Comparison of ENCODE assay signal across 25 cellular contexts in genomic region chr4:128821151-128821550, GRCh38.
"Had no signal": no experiment of that assay in that cellular context is flagged by ENCODE, and none has a peak within 500 bp of the region (broad histone marks: within the 10 kb centered on the region; RNA-seq: fewer than 3 reads in every experiment).

No MANE protein-coding gene starts in this region.

- H3K9me3 ChIP-seq: body of pancreas, esophagus squamous epithelium, gastrocnemius medialis, heart left ventricle, left lung, neutrophil, pancreas, psoas muscle, right atrium auricular region, tibial artery had no signal

- DNase-seq: activated CD4-positive, alpha-beta T cell treated with anti-CD3 and anti-CD28 coated beads for 1 hour; activated CD4-positive, alpha-beta T cell treated with anti-CD3 and anti-CD28 coated beads, Interleukin-2, amount 50 U/mL, for 1 hour; activated CD8-positive, alpha-beta T cell treated with anti-CD3 and anti-CD28 coated beads, Interleukin-2, amount 10 ng/mL, durations not matched to agents 7 days and 5 days; activated gamma-delta T cell treated with Interleukin-2 at 50 U/mL for 16 hours; activated T-cell treated with anti-CD3 and anti-CD28 coated beads, Interleukin-2, amount 50 U/mL, for 1 hour; anterior cingulate cortex; body of pancreas; cortex of kidney; endodermal cell; esophagus squamous epithelium; gastrocnemius medialis; heart left ventricle; kidney; left lung; naive thymus-derived CD8-positive, alpha-beta T cell; pancreas; psoas muscle; stimulated activated CD4-positive, alpha-beta T cell treated with anti-CD3 and anti-CD28 coated beads, Interleukin-12 subunit alpha, Interleukin-12 subunit beta, amount 100 ng/mL, for 4 hours; stimulated activated CD4-positive, alpha-beta T cell treated with anti-CD3 and anti-CD28 coated beads, Interleukin-4, amount 100 ng/mL, for 4 hours; tibial artery; WERI-Rb-1 had no signal

- H3K27me3 ChIP-seq: body of pancreas, cardiac muscle cell, esophagus squamous epithelium, gastrocnemius medialis, heart left ventricle, left lung, neutrophil, pancreas, right atrium auricular region, tibial artery had no signal

- H3K4me3 ChIP-seq: body of pancreas, cardiac muscle cell, esophagus squamous epithelium, gastrocnemius medialis, heart left ventricle, left lung, lung, pancreas, psoas muscle, right atrium auricular region, tibial artery had no signal

- ATAC-seq: activated CD8-positive, alpha-beta T cell treated with anti-CD3 and anti-CD28 coated beads, Interleukin-2, amount 10 ng/mL, durations not matched to agents 7 days and 5 days; body of pancreas; gastrocnemius medialis; heart left ventricle; left lung; naive thymus-derived CD8-positive, alpha-beta T cell; pancreas; psoas muscle had no signal

- H3K36me3 ChIP-seq: cardiac muscle cell, esophagus squamous epithelium, gastrocnemius medialis, left lung, neutrophil, pancreas, right atrium auricular region, tibial artery had no signal

- H3K27ac ChIP-seq: body of pancreas, cardiac muscle cell, esophagus squamous epithelium, gastrocnemius medialis, heart left ventricle, left lung, neutrophil, pancreas, psoas muscle, right atrium auricular region, tibial artery, WERI-Rb-1 had no signal
